Comparison of ENCODE assay signal across 10 cellular contexts in genomic region chr5:119354522-119355243, GRCh38. TPM values are rescaled to one million over a fixed set of nuclear protein-coding genes. Genes with fewer than 3 reads are reported as not detected.
DNase-seq lines count a peak whose midpoint lies in the region; ATAC-seq, FAIRE-seq and TF ChIP-seq lines count a peak whose summit lies in the region.
"Had no signal": no experiment of that assay in that cellular context is flagged by ENCODE, and none has a peak within 500 bp of the region (broad histone marks: within the 10 kb centered on the region; RNA-seq: fewer than 3 reads in every experiment).

No MANE protein-coding gene starts in this region.

- no peak for ATAC-seq in T-cell (replicated peaks in 1 of 4)
- no peak for ATAC-seq in upper lobe of left lung (ENCODE audit: low FRiP score in 2 of 2)

- peak overlapping the region; percentile 97 for H3K4me3 Mint-ChIP-seq in activated naive CD4-positive, alpha-beta T cell treated with anti-CD3 and anti-CD28 coated beads, Interleukin-2, amount 50 U/mL, for 24 hours
- H3K4me3 Mint-ChIP-seq in T-cell = peak overlapping the region; percentile 87 to 91 (median 88)
- peak overlapping the region in 3 of 5 donors; percentile 8 to 94 (median 36) for H3K4me3 Mint-ChIP-seq in immature natural killer cell
- no peak overlapping the region for H3K4me3 Mint-ChIP-seq in glutamatergic neuron (ENCODE audit: unreplicated experiment)

- H3K4me3 ChIP-seq in upper lobe of left lung (peak overlapping the region in 2 of 4 donors; percentile 65 to 70), kidney (ENCODE audit: low read length in 2 of 2) (no peak overlapping the region)

- CTCF ChIA-PET in T-cell (lab: Charles Lee) = no interaction called here

- peaks cover 79% of the 10 kb centered on the region for H3K4me1 Mint-ChIP-seq in activated naive CD4-positive, alpha-beta T cell treated with anti-CD3 and anti-CD28 coated beads, Interleukin-2, amount 50 U/mL, for 24 hours
- peaks cover 86 to 95% (median 93%) of the 10 kb centered on the region in 3 donors for H3K4me1 Mint-ChIP-seq in T-cell
- H3K4me1 Mint-ChIP-seq in immature natural killer cell = peaks cover 84 to 94% of the 10 kb centered on the region in 2 donors
- H3K4me1 Mint-ChIP-seq in glutamatergic neuron (ENCODE audit: low read depth, unreplicated experiment) = peaks cover 10% of the 10 kb centered on the region

- no peak for FAIRE-seq in kidney (lab: Jason Lieb, UNC)

- intact Hi-C loops in kidney (cut with DNase I) = no loop called here

- 90 to 93% methylated on average over 10 of the region's 10 CpGs for WGBS in upper lobe of left lung, 2 donors

- no peak for TF ChIP-seq EP300 in upper lobe of left lung (IDR thresholded peaks at IDR 0.05)

- no peaks in the 10 kb centered on the region for H3K27me3 ChIP-seq in upper lobe of left lung

- DNase-seq in activated naive CD4-positive, alpha-beta T cell treated with anti-CD3 and anti-CD28 coated beads, Interleukin-2, amount 50 U/mL, for 16 hours = no peak
- no peak for DNase-seq in T-cell
- no peak for DNase-seq in immature natural killer cell
- no peak for DNase-seq in upper lobe of left lung
- no peak for DNase-seq in GM20000 (ENCODE audit: low spot score)
- no peak for DNase-seq in glutamatergic neuron
- no peak for DNase-seq in kidney
- DNase-seq: NCI-H226 had no signal

- TF ChIP-seq CTCF in upper lobe of left lung (IDR thresholded peaks at IDR 0.05) (no peak), GM20000 (IDR thresholded peaks at IDR 0.05; ENCODE audit: extremely low read depth, missing control alignments) (no peak), glutamatergic neuron (IDR thresholded peaks at IDR 0.05; ENCODE audit: partially characterized antibody, unreplicated experiment) (no peak), kidney (IDR thresholded peaks at IDR 0.05; ENCODE audit: borderline replicate concordance, extremely low read depth, insufficient read depth) (no peak)

- H3K27ac ChIP-seq in upper lobe of left lung (peak overlapping the region in 3 of 4 donors; percentile 69 to 91 (median 83)), kidney (ENCODE audit: low read depth in 2 of 2, low read length in 2 of 2) (no peak overlapping the region)
- H3K27ac ChIP-seq: C4-2B had no signal

- H3K36me3 ChIP-seq in upper lobe of left lung (no peaks in the 10 kb centered on the region), kidney (ENCODE audit: control insufficient read depth in 1 of 2, insufficient read depth in 2 of 2, low read length in 2 of 2) (no peaks in the 10 kb centered on the region)

- H3K9me3 ChIP-seq in upper lobe of left lung = no peaks in the 10 kb centered on the region
- no peaks in the 10 kb centered on the region for H3K9me3 ChIP-seq in kidney (ENCODE audit: control insufficient read depth in 1 of 2, low read length in 2 of 2)

- H3K27ac Mint-ChIP-seq in activated naive CD4-positive, alpha-beta T cell treated with anti-CD3 and anti-CD28 coated beads, Interleukin-2, amount 50 U/mL, for 24 hours = peak overlapping the region; percentile 87
- H3K27ac Mint-ChIP-seq in T-cell = peak overlapping the region; percentile 87 to 89
- H3K27ac Mint-ChIP-seq in immature natural killer cell = no peak overlapping the region
- no peak overlapping the region for H3K27ac Mint-ChIP-seq in glutamatergic neuron (ENCODE audit: unreplicated experiment)

- POLR2A ChIA-PET in T-cell (lab: Charles Lee) = no interaction called here

- H3K36me3 Mint-ChIP-seq in activated naive CD4-positive, alpha-beta T cell treated with anti-CD3 and anti-CD28 coated beads, Interleukin-2, amount 50 U/mL, for 24 hours = peaks cover 45% of the 10 kb centered on the region
- H3K36me3 Mint-ChIP-seq in T-cell (peaks cover 8% of the 10 kb centered on the region), immature natural killer cell (no peaks in the 10 kb centered on the region), glutamatergic neuron (ENCODE audit: unreplicated experiment) (no peaks in the 10 kb centered on the region)

- H3K4me1 ChIP-seq in upper lobe of left lung (peaks cover 18 to 47% (median 38%) of the 10 kb centered on the region in 4 donors), kidney (ENCODE audit: control insufficient read depth in 1 of 2, insufficient read depth in 1 of 2, low read depth in 1 of 2, low read length in 2 of 2) (peaks cover 8 to 10% of the 10 kb centered on the region in 2 donors)

- no peaks in the 10 kb centered on the region for H3K27me3 Mint-ChIP-seq in activated naive CD4-positive, alpha-beta T cell treated with anti-CD3 and anti-CD28 coated beads, Interleukin-2, amount 50 U/mL, for 24 hours
- H3K27me3 Mint-ChIP-seq in T-cell (no peaks in the 10 kb centered on the region), immature natural killer cell (ENCODE audit: low read depth in 3 of 3) (peaks cover 0 to 2% (median 0%) of the 10 kb centered on the region in 3 donors), glutamatergic neuron (ENCODE audit: unreplicated experiment) (peaks cover 10% of the 10 kb centered on the region)

- TF ChIP-seq POLR2A in upper lobe of left lung (IDR thresholded peaks at IDR 0.05) = no peak

- no peaks in the 10 kb centered on the region for H3K9me3 Mint-ChIP-seq in activated naive CD4-positive, alpha-beta T cell treated with anti-CD3 and anti-CD28 coated beads, Interleukin-2, amount 50 U/mL, for 24 hours
- H3K9me3 Mint-ChIP-seq in T-cell = no peaks in the 10 kb centered on the region
- no peaks in the 10 kb centered on the region for H3K9me3 Mint-ChIP-seq in immature natural killer cell
- no peaks in the 10 kb centered on the region for H3K9me3 Mint-ChIP-seq in glutamatergic neuron (ENCODE audit: unreplicated experiment)

- no peak overlapping the region for H3K9ac ChIP-seq in kidney (ENCODE audit: low read length in 2 of 2)

RNA-seq across cellular contexts. Expression of gene TNFAIP8, which starts 1.1 kb away (rescaled TPM):
- total RNA-seq in T-cell (100 to 1,000 TPM; 128 to 145 (median 135) TPM), upper lobe of left lung (10 to 100 TPM; 14.7 to 33.2 (median 19.7) TPM), glutamatergic neuron (ENCODE audit: unreplicated experiment) (2.5 TPM), kidney (41.5 TPM)
- polyA plus RNA-seq in immature natural killer cell (100 to 1,000 TPM in 2 of 3 donors, 10 to 100 TPM in 1; 99.7 to 162 (median 132) TPM), kidney (ENCODE audit: insufficient read depth, low read depth, low replicate concordance) (13.3 TPM)

Comparison
In these comparisons a context has a peak if more than half of its experiments do, and no peak if none do; other contexts are left out.
1. H3K27ac Mint-ChIP-seq: peak in activated naive CD4-positive, alpha-beta T cell treated with anti-CD3 and anti-CD28 coated beads, Interleukin-2, amount 50 U/mL, for 24 hours (single experiment) and T-cell (2 of 2); none in immature natural killer cell (0 of 6) and glutamatergic neuron (single experiment).
2. H3K27ac ChIP-seq: peak in upper lobe of left lung (3 of 4); none in kidney (0 of 2).